In genomic region chr20:54047741-54048140, GRCh38 we compare ENCODE assay signal across 24 cellular contexts. TPM values are rescaled to one million over a fixed set of nuclear protein-coding genes. Genes with fewer than 3 reads are reported as not detected.
DNase-seq lines count a peak whose midpoint lies in the region; ATAC-seq and TF ChIP-seq lines count a peak whose summit lies in the region.
"Had no signal": no experiment of that assay in that cellular context is flagged by ENCODE, and none has a peak within 500 bp of the region (broad histone marks: within the 10 kb centered on the region; RNA-seq: fewer than 3 reads in every experiment).

No MANE protein-coding gene starts in this region.

- peaks cover 17% of the 10 kb centered on the region for H3K4me1 Mint-ChIP-seq in activated CD8-positive, alpha-beta memory T cell treated with anti-CD3 and anti-CD28 coated beads, Interleukin-2, amount 10 ng/mL, durations not matched to agents 7 days and 5 days
- H3K4me1 Mint-ChIP-seq in activated T-helper 1 cell treated with anti-CD3 and anti-CD28 coated beads, Interleukin-12 subunit alpha, Interleukin-12 subunit beta, Interleukin-2, Interleukin-4 antibody, amounts not matched to agents 30 ng/mL and 10 ng/mL and 1 ng/mL, durations not matched to agents 14 hours and 24 hours and 36 hours (ENCODE audit: low read depth): peaks cover 23% of the 10 kb centered on the region
- H3K4me1 Mint-ChIP-seq: GM23338 had no signal

- H3K27me3 ChIP-seq in tibial artery (no peaks in the 10 kb centered on the region), lower lobe of right lung (ENCODE audit: low read depth) (no peaks in the 10 kb centered on the region)
- H3K27me3 ChIP-seq: SJCRH30 had no signal

- H3K27ac Mint-ChIP-seq in activated CD8-positive, alpha-beta memory T cell treated with anti-CD3 and anti-CD28 coated beads, Interleukin-2, amount 10 ng/mL, durations not matched to agents 7 days and 5 days: peak overlapping the region; percentile 28
- H3K27ac Mint-ChIP-seq in activated T-helper 1 cell treated with anti-CD3 and anti-CD28 coated beads, Interleukin-12 subunit alpha, Interleukin-12 subunit beta, Interleukin-2, Interleukin-4 antibody, amounts not matched to agents 30 ng/mL and 10 ng/mL and 1 ng/mL, durations not matched to agents 14 hours and 24 hours and 36 hours: peak overlapping the region; percentile 32
- H3K27ac Mint-ChIP-seq: B cell; CD4-positive, alpha-beta T cell; GM23338 had no signal

- TF ChIP-seq CTCF in GM12865 (IDR thresholded peaks at IDR 0.05; ENCODE audit: insufficient read depth, low read depth, low read length, missing control alignments) (no peak), tibial artery (IDR thresholded peaks at IDR 0.05) (no peak), lower lobe of right lung (IDR thresholded peaks at IDR 0.05) (no peak)

- H3K4me3 ChIP-seq in GM12865 (ENCODE audit: low read depth, low read length) (no peak overlapping the region), tibial artery (no peak overlapping the region), lower lobe of right lung (no peak overlapping the region)
- H3K4me3 ChIP-seq: A549, GM12878, GM23338, SJCRH30 had no signal

- no peak for DNase-seq in activated CD8-positive, alpha-beta memory T cell treated with anti-CD3 and anti-CD28 coated beads, Interleukin-2, amount 10 ng/mL, durations not matched to agents 7 days and 5 days
- no peak for DNase-seq in activated CD8-positive, alpha-beta memory T cell treated with anti-CD3 and anti-CD28 coated beads for 24 hours
- DNase-seq in GM12865 (ENCODE audit: low read depth): peak; percentile 21
- no peak for DNase-seq in activated T-helper 1 cell treated with anti-CD3 and anti-CD28 coated beads, Interleukin-12 subunit alpha, Interleukin-12 subunit beta, Interleukin-2, Interleukin-4 antibody, amounts not matched to agents 30 ng/mL and 10 ng/mL and 1 ng/mL, durations not matched to agents 14 hours and 24 hours and 36 hours (ENCODE audit: low spot score)
- DNase-seq in tibial artery: no peak
- no peak for DNase-seq in lower lobe of right lung
- no peak for DNase-seq in GOT3 (lab: John Stamatoyannopoulos, UW)
- DNase-seq: Caco-2; CD4-positive, alpha-beta T cell; DMS 273 treated with DMSO at 0.1 percent for 48 hours; DMS79 treated with DMSO at 0.1 percent for 48 hours; HCEC 1CT; IMR-90; NCI-H1417; NCI-H1694 treated with DMSO at 0.1 percent for 48 hours; NCI-H2081 treated with DMSO at 0.1 percent for 48 hours; NCI-H2171 treated with DMSO at 0.1 percent for 48 hours; NCI-H524 treated with DMSO at 0.1 percent for 48 hours; SJCRH30 had no signal

- ATAC-seq in activated CD8-positive, alpha-beta memory T cell treated with anti-CD3 and anti-CD28 coated beads, Interleukin-2, amount 10 ng/mL, durations not matched to agents 7 days and 5 days: no peak
- no peak for ATAC-seq in lower lobe of right lung
- ATAC-seq: A549, GM12878, GM23338 had no signal

- no peaks in the 10 kb centered on the region for H3K36me3 Mint-ChIP-seq in activated CD8-positive, alpha-beta memory T cell treated with anti-CD3 and anti-CD28 coated beads, Interleukin-2, amount 10 ng/mL, durations not matched to agents 7 days and 5 days
- H3K36me3 Mint-ChIP-seq in activated T-helper 1 cell treated with anti-CD3 and anti-CD28 coated beads, Interleukin-12 subunit alpha, Interleukin-12 subunit beta, Interleukin-2, Interleukin-4 antibody, amounts not matched to agents 30 ng/mL and 10 ng/mL and 1 ng/mL, durations not matched to agents 14 hours and 24 hours and 36 hours (ENCODE audit: low read depth): peaks cover 2% of the 10 kb centered on the region

- intact Hi-C loops in activated T-helper 1 cell treated with anti-CD3 and anti-CD28 coated beads, Interleukin-12 subunit alpha, Interleukin-12 subunit beta, Interleukin-2, Interleukin-4 antibody, amounts not matched to agents 30 ng/mL and 10 ng/mL and 1 ng/mL, durations not matched to agents 14 hours and 24 hours and 36 hours (cut with micrococcal nuclease): no loop called here
- intact Hi-C loops in tibial artery (cut with DNase I; ENCODE audit: low total_unique reads) (no loop called here), lower lobe of right lung (cut with DNase I) (no loop called here)

- CTCF ChIA-PET in activated CD8-positive, alpha-beta memory T cell treated with anti-CD3 and anti-CD28 coated beads, Interleukin-2, amount 10 ng/mL, durations not matched to agents 7 days and 5 days (lab: Charles Lee): interaction anchor here (1.3 kb wide), 1 partner anchor 16 kb away, joined by 4 read pairs; no protein-coding TSS in a partner anchor

- H3K27ac ChIP-seq in tibial artery (peak overlapping the region; percentile 38 to 46), lower lobe of right lung (no peak overlapping the region)
- H3K27ac ChIP-seq: A549, KMS-11, SJCRH30 had no signal

- H3K27me3 Mint-ChIP-seq in activated CD8-positive, alpha-beta memory T cell treated with anti-CD3 and anti-CD28 coated beads, Interleukin-2, amount 10 ng/mL, durations not matched to agents 7 days and 5 days: no peaks in the 10 kb centered on the region
- peaks cover 3% of the 10 kb centered on the region for H3K27me3 Mint-ChIP-seq in activated T-helper 1 cell treated with anti-CD3 and anti-CD28 coated beads, Interleukin-12 subunit alpha, Interleukin-12 subunit beta, Interleukin-2, Interleukin-4 antibody, amounts not matched to agents 30 ng/mL and 10 ng/mL and 1 ng/mL, durations not matched to agents 14 hours and 24 hours and 36 hours (ENCODE audit: insufficient read depth)

- H3K36me3 ChIP-seq in tibial artery (no peaks in the 10 kb centered on the region), lower lobe of right lung (no peaks in the 10 kb centered on the region)
- H3K36me3 ChIP-seq: SJCRH30 had no signal

- peaks cover 0 to 28% (median 6%) of the 10 kb centered on the region in 4 donors for H3K4me1 ChIP-seq in tibial artery
- H3K4me1 ChIP-seq in lower lobe of right lung: peaks cover 9% of the 10 kb centered on the region
- H3K4me1 ChIP-seq: Caco-2, SJCRH30 had no signal

- H3K4me3 Mint-ChIP-seq in activated CD8-positive, alpha-beta memory T cell treated with anti-CD3 and anti-CD28 coated beads, Interleukin-2, amount 10 ng/mL, durations not matched to agents 7 days and 5 days: no peak overlapping the region
- no peak overlapping the region for H3K4me3 Mint-ChIP-seq in activated T-helper 1 cell treated with anti-CD3 and anti-CD28 coated beads, Interleukin-12 subunit alpha, Interleukin-12 subunit beta, Interleukin-2, Interleukin-4 antibody, amounts not matched to agents 30 ng/mL and 10 ng/mL and 1 ng/mL, durations not matched to agents 14 hours and 24 hours and 36 hours
- H3K4me3 Mint-ChIP-seq: B cell; CD4-positive, alpha-beta T cell; GM23338 had no signal

- H3K9me3 Mint-ChIP-seq in activated CD8-positive, alpha-beta memory T cell treated with anti-CD3 and anti-CD28 coated beads, Interleukin-2, amount 10 ng/mL, durations not matched to agents 7 days and 5 days (ENCODE audit: low read depth): peaks cover 3% of the 10 kb centered on the region
- peaks cover 21% of the 10 kb centered on the region for H3K9me3 Mint-ChIP-seq in activated T-helper 1 cell treated with anti-CD3 and anti-CD28 coated beads, Interleukin-12 subunit alpha, Interleukin-12 subunit beta, Interleukin-2, Interleukin-4 antibody, amounts not matched to agents 30 ng/mL and 10 ng/mL and 1 ng/mL, durations not matched to agents 14 hours and 24 hours and 36 hours
- H3K9me3 Mint-ChIP-seq: GM23338 had no signal

- H3K9me3 ChIP-seq in tibial artery: no peaks in the 10 kb centered on the region
- H3K9me3 ChIP-seq in lower lobe of right lung: no peaks in the 10 kb centered on the region
- H3K9me3 ChIP-seq: A549, Caco-2, SJCRH30 had no signal

RNA-seq across cellular contexts. Expression of gene BCAS1, which starts 22.7 kb away (rescaled TPM):
- total RNA-seq in activated CD8-positive, alpha-beta memory T cell treated with anti-CD3 and anti-CD28 coated beads, Interleukin-2, amount 10 ng/mL, durations not matched to agents 7 days and 5 days: under 1 TPM in 1 of 2 experiments, not detected in 1; 0.14 TPM
- total RNA-seq in activated T-helper 1 cell treated with anti-CD3 and anti-CD28 coated beads, Interleukin-12 subunit alpha, Interleukin-12 subunit beta, Interleukin-2, Interleukin-4 antibody, amounts not matched to agents 30 ng/mL and 10 ng/mL and 1 ng/mL, durations not matched to agents 14 hours and 24 hours and 36 hours: not detected in 2 replicates
- 2.8 TPM for total RNA-seq in lower lobe of right lung
